Comparison of ENCODE assay signal across 1 cellular context in the genomic region with DNA sequence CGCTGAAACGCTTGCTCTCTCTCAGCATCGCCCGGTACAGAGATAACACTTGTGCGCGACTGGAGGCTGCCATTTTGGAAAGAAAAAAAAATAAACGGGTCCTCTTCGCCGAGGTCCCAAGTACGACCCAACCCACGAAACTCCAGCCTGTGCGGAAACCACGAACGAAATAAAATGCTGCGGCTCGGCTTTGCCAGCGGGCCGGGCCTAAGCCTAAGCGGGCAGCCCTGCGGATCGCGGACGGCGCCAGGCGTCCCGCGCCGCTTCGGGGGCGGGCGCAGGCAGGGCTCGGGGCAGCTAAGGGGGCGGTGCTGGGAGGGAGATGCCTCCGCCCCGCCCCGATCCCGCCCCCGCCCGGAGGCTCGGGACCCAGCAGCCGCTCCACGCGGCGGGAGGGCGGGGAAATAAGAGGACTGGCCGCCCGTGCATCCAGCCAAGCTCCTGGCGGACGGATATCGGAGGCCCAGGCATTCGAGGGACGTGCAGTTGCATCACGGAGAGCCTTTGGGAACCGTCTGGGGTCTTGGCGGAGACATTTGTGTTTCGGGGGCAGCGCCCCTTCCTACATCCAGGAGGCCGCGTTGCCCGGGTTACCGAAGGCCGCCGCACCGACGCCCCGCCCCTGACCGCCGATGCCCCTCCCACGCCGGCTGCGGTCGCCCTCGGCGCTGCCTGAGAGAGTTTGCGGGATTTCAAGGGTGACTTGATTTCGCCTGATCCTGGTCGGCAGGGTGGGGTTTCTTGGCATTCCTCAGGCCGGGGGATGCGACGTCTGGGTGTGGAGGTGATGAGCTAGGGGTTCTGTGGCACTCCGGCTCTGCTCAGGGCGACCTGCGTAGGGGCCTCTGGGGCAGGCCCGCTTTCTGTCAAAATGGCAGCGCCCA.
TF ChIP-seq lines count a peak whose summit lies in the region.

A gene (plus strand): TSS at position 853 of the 884 bp plus-strand sequence.
A gene (minus strand): TSS at position 290 of the 884 bp plus-strand sequence. CDS start 217 bp downstream, at position 73.

TF ChIP-seq in HepG2, 621 proteins besides CTCF, POLR2A, EP300 and RAD21 (continued from another document and continues in another):
- TF ChIP-seq, protein P1, sequence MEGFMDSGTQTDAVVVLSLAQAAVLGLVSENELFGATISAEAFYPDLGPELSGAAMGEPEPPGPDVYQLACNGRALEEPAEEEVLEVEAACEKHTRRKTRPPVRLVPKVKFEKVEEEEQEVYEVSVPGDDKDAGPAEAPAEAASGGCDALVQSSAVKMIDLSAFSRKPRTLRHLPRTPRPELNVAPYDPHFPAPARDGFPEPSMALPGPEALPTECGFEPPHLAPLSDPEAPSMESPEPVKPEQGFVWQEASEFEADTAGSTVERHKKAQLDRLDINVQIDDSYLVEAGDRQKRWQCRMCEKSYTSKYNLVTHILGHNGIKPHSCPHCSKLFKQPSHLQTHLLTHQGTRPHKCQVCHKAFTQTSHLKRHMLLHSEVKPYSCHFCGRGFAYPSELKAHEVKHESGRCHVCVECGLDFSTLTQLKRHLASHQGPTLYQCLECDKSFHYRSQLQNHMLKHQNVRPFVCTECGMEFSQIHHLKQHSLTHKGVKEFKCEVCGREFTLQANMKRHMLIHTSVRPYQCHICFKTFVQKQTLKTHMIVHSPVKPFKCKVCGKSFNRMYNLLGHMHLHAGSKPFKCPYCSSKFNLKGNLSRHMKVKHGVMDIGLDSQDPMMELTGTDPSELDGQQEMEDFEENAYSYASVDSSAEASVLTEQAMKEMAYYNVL (CRISPR knock-in tag; IDR thresholded peaks at IDR 0.05; ENCODE audit: borderline replicate concordance): no peak
- TF ChIP-seq, protein P2, sequence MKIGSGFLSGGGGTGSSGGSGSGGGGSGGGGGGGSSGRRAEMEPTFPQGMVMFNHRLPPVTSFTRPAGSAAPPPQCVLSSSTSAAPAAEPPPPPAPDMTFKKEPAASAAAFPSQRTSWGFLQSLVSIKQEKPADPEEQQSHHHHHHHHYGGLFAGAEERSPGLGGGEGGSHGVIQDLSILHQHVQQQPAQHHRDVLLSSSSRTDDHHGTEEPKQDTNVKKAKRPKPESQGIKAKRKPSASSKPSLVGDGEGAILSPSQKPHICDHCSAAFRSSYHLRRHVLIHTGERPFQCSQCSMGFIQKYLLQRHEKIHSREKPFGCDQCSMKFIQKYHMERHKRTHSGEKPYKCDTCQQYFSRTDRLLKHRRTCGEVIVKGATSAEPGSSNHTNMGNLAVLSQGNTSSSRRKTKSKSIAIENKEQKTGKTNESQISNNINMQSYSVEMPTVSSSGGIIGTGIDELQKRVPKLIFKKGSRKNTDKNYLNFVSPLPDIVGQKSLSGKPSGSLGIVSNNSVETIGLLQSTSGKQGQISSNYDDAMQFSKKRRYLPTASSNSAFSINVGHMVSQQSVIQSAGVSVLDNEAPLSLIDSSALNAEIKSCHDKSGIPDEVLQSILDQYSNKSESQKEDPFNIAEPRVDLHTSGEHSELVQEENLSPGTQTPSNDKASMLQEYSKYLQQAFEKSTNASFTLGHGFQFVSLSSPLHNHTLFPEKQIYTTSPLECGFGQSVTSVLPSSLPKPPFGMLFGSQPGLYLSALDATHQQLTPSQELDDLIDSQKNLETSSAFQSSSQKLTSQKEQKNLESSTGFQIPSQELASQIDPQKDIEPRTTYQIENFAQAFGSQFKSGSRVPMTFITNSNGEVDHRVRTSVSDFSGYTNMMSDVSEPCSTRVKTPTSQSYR (CRISPR knock-in tag; IDR thresholded peaks at IDR 0.05; ENCODE audit: borderline replicate concordance): peak; percentile 35; the same call in 1 of the 2 replicates
- TF ChIP-seq CHCHD3 (CRISPR knock-in tag; IDR thresholded peaks at IDR 0.05) (0 out of 2 replicates have a peak, but pooled peaks have one; percentile 49), GATAD1 (CRISPR knock-in tag; IDR thresholded peaks at IDR 0.05) (peak; percentile 96), SMC3 (IDR thresholded peaks at IDR 0.05; ENCODE audit: low read length) (no peak), ZNF430 (CRISPR knock-in tag; IDR thresholded peaks at IDR 0.05) (no peak; the same call in 1 of the 2 replicates), ZNF329 (CRISPR knock-in tag; IDR thresholded peaks at IDR 0.05; ENCODE audit: low read depth) (no peak), RBAK (CRISPR knock-in tag; IDR thresholded peaks at IDR 0.05) (no peak), ATF7 (IDR thresholded peaks at IDR 0.05) (no peak), ATF7 (CRISPR knock-in tag; IDR thresholded peaks at IDR 0.05) (no peak), SYNCRIP (IDR thresholded peaks at IDR 0.05; ENCODE audit: insufficient read depth, low read depth, low read length) (no peak), THYN1 (CRISPR knock-in tag; IDR thresholded peaks at IDR 0.05; ENCODE audit: borderline replicate concordance, low read depth) (no peak), NRL (CRISPR knock-in tag; IDR thresholded peaks at IDR 0.05; ENCODE audit: borderline replicate concordance) (peak; percentile 61; the same call in 1 of the 2 replicates), NFIC (IDR thresholded peaks at IDR 0.05; ENCODE audit: low read length) (no peak), ZNF605 (CRISPR knock-in tag; IDR thresholded peaks at IDR 0.05) (peak; percentile 77; the same call in 1 of the 2 replicates), ZNF552 (CRISPR knock-in tag; IDR thresholded peaks at IDR 0.05; ENCODE audit: borderline replicate concordance) (0 out of 2 replicates have a peak, but pooled peaks have one; percentile 37), XRCC5 (optimal IDR thresholded peaks at IDR 0.05; ENCODE audit: low read length) (peak; percentile 94), ZNF737 (CRISPR knock-in tag; IDR thresholded peaks at IDR 0.05; ENCODE audit: borderline replicate concordance) (no peak), CENPT (CRISPR knock-in tag; IDR thresholded peaks at IDR 0.05; ENCODE audit: low read depth) (no peak), SP2 (CRISPR knock-in tag; IDR thresholded peaks at IDR 0.05) (0 out of 2 replicates have a peak, but pooled peaks have one; percentile 36), ZNF7 (CRISPR knock-in tag; IDR thresholded peaks at IDR 0.05) (no peak), ZNF44 (CRISPR knock-in tag; IDR thresholded peaks at IDR 0.05) (no peak), ZNF761 (CRISPR knock-in tag; conservative IDR thresholded peaks at IDR 0.05) (no peak), ZIK1 (CRISPR knock-in tag; IDR thresholded peaks at IDR 0.05; ENCODE audit: borderline replicate concordance, low read depth) (no peak), STAT5B (CRISPR knock-in tag; IDR thresholded peaks at IDR 0.05) (no peak), ZFP90 (CRISPR knock-in tag; IDR thresholded peaks at IDR 0.05; ENCODE audit: borderline replicate concordance) (peak; percentile 76; the same call in 1 of the 2 replicates), ZKSCAN1 (IDR thresholded peaks at IDR 0.05; ENCODE audit: low read length) (no peak), ZNF383 (CRISPR knock-in tag; IDR thresholded peaks at IDR 0.05; ENCODE audit: borderline replicate concordance) (no peak; the same call in 1 of the 2 replicates), ZNF563 (CRISPR knock-in tag; IDR thresholded peaks at IDR 0.05) (peak; percentile 73), ZBTB8A (CRISPR knock-in tag; IDR thresholded peaks at IDR 0.05; ENCODE audit: borderline replicate concordance, low read depth) (no peak), HDAC1 (CRISPR knock-in tag; IDR thresholded peaks at IDR 0.05) (peak; percentile 97)
- TF ChIP-seq, protein P3, sequence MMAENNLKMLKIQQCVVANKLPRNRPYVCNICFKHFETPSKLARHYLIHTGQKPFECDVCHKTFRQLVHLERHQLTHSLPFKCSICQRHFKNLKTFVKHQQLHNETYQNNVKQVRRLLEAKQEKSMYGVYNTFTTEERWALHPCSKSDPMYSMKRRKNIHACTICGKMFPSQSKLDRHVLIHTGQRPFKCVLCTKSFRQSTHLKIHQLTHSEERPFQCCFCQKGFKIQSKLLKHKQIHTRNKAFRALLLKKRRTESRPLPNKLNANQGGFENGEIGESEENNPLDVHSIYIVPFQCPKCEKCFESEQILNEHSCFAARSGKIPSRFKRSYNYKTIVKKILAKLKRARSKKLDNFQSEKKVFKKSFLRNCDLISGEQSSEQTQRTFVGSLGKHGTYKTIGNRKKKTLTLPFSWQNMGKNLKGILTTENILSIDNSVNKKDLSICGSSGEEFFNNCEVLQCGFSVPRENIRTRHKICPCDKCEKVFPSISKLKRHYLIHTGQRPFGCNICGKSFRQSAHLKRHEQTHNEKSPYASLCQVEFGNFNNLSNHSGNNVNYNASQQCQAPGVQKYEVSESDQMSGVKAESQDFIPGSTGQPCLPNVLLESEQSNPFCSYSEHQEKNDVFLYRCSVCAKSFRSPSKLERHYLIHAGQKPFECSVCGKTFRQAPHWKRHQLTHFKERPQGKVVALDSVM (CRISPR knock-in tag; IDR thresholded peaks at IDR 0.05): peak; percentile 59; the same call in 1 of the 2 replicates
- TF ChIP-seq, protein P4, sequence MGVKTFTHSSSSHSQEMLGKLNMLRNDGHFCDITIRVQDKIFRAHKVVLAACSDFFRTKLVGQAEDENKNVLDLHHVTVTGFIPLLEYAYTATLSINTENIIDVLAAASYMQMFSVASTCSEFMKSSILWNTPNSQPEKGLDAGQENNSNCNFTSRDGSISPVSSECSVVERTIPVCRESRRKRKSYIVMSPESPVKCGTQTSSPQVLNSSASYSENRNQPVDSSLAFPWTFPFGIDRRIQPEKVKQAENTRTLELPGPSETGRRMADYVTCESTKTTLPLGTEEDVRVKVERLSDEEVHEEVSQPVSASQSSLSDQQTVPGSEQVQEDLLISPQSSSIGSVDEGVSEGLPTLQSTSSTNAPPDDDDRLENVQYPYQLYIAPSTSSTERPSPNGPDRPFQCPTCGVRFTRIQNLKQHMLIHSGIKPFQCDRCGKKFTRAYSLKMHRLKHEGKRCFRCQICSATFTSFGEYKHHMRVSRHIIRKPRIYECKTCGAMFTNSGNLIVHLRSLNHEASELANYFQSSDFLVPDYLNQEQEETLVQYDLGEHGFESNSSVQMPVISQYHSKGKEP (CRISPR knock-in tag; IDR thresholded peaks at IDR 0.05): no peak
- TF ChIP-seq, protein P5, sequence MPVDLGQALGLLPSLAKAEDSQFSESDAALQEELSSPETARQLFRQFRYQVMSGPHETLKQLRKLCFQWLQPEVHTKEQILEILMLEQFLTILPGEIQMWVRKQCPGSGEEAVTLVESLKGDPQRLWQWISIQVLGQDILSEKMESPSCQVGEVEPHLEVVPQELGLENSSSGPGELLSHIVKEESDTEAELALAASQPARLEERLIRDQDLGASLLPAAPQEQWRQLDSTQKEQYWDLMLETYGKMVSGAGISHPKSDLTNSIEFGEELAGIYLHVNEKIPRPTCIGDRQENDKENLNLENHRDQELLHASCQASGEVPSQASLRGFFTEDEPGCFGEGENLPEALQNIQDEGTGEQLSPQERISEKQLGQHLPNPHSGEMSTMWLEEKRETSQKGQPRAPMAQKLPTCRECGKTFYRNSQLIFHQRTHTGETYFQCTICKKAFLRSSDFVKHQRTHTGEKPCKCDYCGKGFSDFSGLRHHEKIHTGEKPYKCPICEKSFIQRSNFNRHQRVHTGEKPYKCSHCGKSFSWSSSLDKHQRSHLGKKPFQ (CRISPR knock-in tag; IDR thresholded peaks at IDR 0.05; ENCODE audit: insufficient replicate concordance): peak; percentile 31
- TF ChIP-seq, protein P6, sequence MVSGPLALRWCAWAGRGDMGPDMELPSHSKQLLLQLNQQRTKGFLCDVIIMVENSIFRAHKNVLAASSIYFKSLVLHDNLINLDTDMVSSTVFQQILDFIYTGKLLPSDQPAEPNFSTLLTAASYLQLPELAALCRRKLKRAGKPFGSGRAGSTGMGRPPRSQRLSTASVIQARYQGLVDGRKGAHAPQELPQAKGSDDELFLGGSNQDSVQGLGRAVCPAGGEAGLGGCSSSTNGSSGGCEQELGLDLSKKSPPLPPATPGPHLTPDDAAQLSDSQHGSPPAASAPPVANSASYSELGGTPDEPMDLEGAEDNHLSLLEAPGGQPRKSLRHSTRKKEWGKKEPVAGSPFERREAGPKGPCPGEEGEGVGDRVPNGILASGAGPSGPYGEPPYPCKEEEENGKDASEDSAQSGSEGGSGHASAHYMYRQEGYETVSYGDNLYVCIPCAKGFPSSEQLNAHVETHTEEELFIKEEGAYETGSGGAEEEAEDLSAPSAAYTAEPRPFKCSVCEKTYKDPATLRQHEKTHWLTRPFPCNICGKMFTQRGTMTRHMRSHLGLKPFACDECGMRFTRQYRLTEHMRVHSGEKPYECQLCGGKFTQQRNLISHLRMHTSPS (CRISPR knock-in tag; IDR thresholded peaks at IDR 0.05; ENCODE audit: low read depth): peak; percentile 12; the same call in 1 of the 2 replicates
- TF ChIP-seq, protein P7, sequence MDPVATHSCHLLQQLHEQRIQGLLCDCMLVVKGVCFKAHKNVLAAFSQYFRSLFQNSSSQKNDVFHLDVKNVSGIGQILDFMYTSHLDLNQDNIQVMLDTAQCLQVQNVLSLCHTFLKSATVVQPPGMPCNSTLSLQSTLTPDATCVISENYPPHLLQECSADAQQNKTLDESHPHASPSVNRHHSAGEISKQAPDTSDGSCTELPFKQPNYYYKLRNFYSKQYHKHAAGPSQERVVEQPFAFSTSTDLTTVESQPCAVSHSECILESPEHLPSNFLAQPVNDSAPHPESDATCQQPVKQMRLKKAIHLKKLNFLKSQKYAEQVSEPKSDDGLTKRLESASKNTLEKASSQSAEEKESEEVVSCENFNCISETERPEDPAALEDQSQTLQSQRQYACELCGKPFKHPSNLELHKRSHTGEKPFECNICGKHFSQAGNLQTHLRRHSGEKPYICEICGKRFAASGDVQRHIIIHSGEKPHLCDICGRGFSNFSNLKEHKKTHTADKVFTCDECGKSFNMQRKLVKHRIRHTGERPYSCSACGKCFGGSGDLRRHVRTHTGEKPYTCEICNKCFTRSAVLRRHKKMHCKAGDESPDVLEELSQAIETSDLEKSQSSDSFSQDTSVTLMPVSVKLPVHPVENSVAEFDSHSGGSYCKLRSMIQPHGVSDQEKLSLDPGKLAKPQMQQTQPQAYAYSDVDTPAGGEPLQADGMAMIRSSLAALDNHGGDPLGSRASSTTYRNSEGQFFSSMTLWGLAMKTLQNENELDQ (CRISPR knock-in tag; IDR thresholded peaks at IDR 0.05; ENCODE audit: borderline replicate concordance): 0 out of 2 replicates have a peak, but pooled peaks have one; percentile 44
- TF ChIP-seq, protein P8, sequence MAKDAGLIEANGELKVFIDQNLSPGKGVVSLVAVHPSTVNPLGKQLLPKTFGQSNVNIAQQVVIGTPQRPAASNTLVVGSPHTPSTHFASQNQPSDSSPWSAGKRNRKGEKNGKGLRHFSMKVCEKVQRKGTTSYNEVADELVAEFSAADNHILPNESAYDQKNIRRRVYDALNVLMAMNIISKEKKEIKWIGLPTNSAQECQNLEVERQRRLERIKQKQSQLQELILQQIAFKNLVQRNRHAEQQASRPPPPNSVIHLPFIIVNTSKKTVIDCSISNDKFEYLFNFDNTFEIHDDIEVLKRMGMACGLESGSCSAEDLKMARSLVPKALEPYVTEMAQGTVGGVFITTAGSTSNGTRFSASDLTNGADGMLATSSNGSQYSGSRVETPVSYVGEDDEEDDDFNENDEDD (CRISPR knock-in tag; IDR thresholded peaks at IDR 0.05; ENCODE audit: borderline replicate concordance): peak; percentile 42; the same call in 1 of the 2 replicates
- TF ChIP-seq, protein P9, sequence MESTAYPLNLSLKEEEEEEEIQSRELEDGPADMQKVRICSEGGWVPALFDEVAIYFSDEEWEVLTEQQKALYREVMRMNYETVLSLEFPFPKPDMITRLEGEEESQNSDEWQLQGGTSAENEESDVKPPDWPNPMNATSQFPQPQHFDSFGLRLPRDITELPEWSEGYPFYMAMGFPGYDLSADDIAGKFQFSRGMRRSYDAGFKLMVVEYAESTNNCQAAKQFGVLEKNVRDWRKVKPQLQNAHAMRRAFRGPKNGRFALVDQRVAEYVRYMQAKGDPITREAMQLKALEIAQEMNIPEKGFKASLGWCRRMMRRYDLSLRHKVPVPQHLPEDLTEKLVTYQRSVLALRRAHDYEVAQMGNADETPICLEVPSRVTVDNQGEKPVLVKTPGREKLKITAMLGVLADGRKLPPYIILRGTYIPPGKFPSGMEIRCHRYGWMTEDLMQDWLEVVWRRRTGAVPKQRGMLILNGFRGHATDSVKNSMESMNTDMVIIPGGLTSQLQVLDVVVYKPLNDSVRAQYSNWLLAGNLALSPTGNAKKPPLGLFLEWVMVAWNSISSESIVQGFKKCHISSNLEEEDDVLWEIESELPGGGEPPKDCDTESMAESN (CRISPR knock-in tag; conservative IDR thresholded peaks at IDR 0.05): no peak
